ENCODE assay signal across 8 cellular contexts in the genomic region with DNA sequence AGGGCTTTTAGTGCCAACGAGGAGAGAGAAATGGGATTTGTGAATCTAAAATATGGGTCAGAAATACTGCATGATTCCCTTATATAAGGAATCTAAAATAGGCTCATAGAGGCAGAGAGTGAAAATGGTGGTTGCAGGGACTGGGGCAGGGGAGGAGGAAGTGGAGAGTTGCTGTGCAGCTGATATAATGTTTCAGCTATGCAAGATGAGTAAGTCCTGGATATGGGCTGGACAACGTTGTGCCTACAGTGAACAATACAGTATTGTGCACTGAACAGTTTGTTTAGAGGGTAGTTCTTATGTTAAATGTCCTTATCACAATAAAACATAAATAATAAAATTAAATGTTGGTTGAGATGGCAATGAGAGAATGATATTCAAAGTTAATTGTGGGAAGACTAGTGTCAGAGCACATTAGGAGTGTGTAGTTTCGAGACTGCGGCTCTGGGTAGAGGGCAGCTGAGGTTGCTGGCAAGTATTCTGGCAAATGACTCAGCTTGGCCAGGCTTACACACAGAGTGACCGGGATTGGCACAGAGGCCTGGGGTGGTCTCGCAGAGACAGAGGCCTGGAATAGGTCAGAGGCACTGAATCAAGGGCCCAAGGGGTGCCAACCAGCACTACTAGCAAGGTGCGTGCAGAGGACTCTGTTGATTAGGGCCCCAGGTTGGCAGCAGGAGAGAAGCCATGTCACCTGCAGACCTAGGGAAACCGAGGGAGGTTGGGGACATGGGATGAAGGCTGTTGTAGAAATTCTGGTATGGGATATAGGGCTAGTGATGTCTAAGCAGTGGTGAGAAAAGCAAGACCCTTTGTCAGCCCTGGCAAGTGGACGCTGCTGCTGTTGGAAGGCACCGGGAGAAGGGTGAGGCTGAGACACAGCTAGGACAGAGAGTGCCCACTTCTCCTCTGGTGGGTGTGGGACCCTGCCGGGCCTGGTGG. TPM values are rescaled to one million over a fixed set of nuclear protein-coding genes. Genes with fewer than 3 reads are reported as not detected.
DNase-seq lines count a peak whose midpoint lies in the region; ATAC-seq, FAIRE-seq and TF ChIP-seq lines count a peak whose summit lies in the region.

No MANE protein-coding gene starts in this region.

- H3K27me3 ChIP-seq in thoracic aorta (replicated peaks; ENCODE audit: insufficient read depth): no peaks in the 10 kb centered on the region

- H3K27ac ChIP-seq in angular gyrus (ENCODE audit: low read depth, low read length) (peak overlapping the region; percentile 97), thoracic aorta (peak overlapping the region; percentile 87 to 95)

- peak; percentile 59 for ATAC-seq in GM18861 (IDR thresholded peaks at IDR 0.05; ENCODE audit: unreplicated experiment)
- peak; percentile 43 for ATAC-seq in HG03439 (IDR thresholded peaks at IDR 0.05; ENCODE audit: unreplicated experiment)
- peak; percentile 62 for ATAC-seq in thoracic aorta (ENCODE audit: insufficient number of reproducible peaks, low FRiP score, low read depth)
- no peak for ATAC-seq in HG03457 (IDR thresholded peaks at IDR 0.05; ENCODE audit: unreplicated experiment)

- H3K9me3 ChIP-seq in thoracic aorta: no peaks in the 10 kb centered on the region

- no peak for DNase-seq in thoracic aorta (ENCODE audit: low spot score)
- DNase-seq in activated T-cell treated with anti-CD3 and anti-CD28 coated beads, Interleukin-2, amount 50 U/mL, for 48 hours: no peak
- no peak for DNase-seq in putamen (ENCODE audit: low spot score)

- peak overlapping the region; percentile 50 for H3K4me3 ChIP-seq in thoracic aorta

- FAIRE-seq in islet of Langerhans (lab: Jason Lieb, UNC): peak; percentile 86

- H3K36me3 ChIP-seq in thoracic aorta: peaks cover 12% of the 10 kb centered on the region

- no peak for TF ChIP-seq CTCF in thoracic aorta (IDR thresholded peaks at IDR 0.05)

- H3K4me1 ChIP-seq in thoracic aorta (ENCODE audit: control insufficient read depth in 1 of 2, low read depth in 2 of 2): peaks cover 67 to 84% of the 10 kb centered on the region in 2 donors

RNA-seq across cellular contexts. Expression of gene DEPP1, which starts 2.8 kb away (rescaled TPM):
- total RNA-seq in thoracic aorta: 100 to 1,000 TPM; 473 to 661 TPM

RNA-seq across cellular contexts. Expression of gene ZNF22, which starts 19.3 kb away (rescaled TPM):
- 10 to 100 TPM; 16.6 to 20.7 TPM for total RNA-seq in thoracic aorta

RNA-seq across cellular contexts. Expression of gene RASSF4, which starts 21.8 kb away (rescaled TPM):
- 10 to 100 TPM; 48.5 to 68.5 TPM for total RNA-seq in thoracic aorta
